17 cellular contexts compared by ENCODE assay signal in genomic region chr19:56398809-56399208, GRCh38.
"Had no signal": no experiment of that assay in that cellular context is flagged by ENCODE, and none has a peak within 500 bp of the region (broad histone marks: within the 10 kb centered on the region; RNA-seq: fewer than 3 reads in every experiment).

No MANE protein-coding gene starts in this region.

- H3K4me1 ChIP-seq: foreskin keratinocyte had no signal

- H3K27me3 Mint-ChIP-seq: naive thymus-derived CD4-positive, alpha-beta T cell had no signal

- DNase-seq: dermis blood vessel endothelial cell; dorsolateral prefrontal cortex; effector CD4-positive, alpha-beta T cell; effector memory CD4-positive, alpha-beta T cell; foreskin keratinocyte; heart left ventricle; hippocampal formation; left cardiac atrium; left lung; left ventricle myocardium superior; lower lobe of right lung; mesenchymal stem cell; midbrain; naive thymus-derived CD4-positive, alpha-beta T cell had no signal

- H3K36me3 ChIP-seq: lower lobe of right lung had no signal

- H3K4me3 ChIP-seq: coronary artery, dorsolateral prefrontal cortex, esophagus muscularis mucosa, gastroesophageal sphincter, heart left ventricle, left lung, lower lobe of right lung had no signal

- H3K27me3 ChIP-seq: dorsolateral prefrontal cortex, esophagus muscularis mucosa, foreskin keratinocyte, gastroesophageal sphincter, heart left ventricle, left lung had no signal

- H3K27ac ChIP-seq: coronary artery, dorsolateral prefrontal cortex, esophagus muscularis mucosa, foreskin keratinocyte, gastroesophageal sphincter, heart left ventricle, left lung, lower lobe of right lung had no signal

- ATAC-seq: foreskin keratinocyte; gastroesophageal sphincter; heart left ventricle; left cardiac atrium; left lung; left ventricle myocardium superior; lower lobe of right lung; naive thymus-derived CD4-positive, alpha-beta T cell had no signal

- H3K27ac Mint-ChIP-seq: naive thymus-derived CD4-positive, alpha-beta T cell had no signal

- H3K4me3 Mint-ChIP-seq: naive thymus-derived CD4-positive, alpha-beta T cell had no signal
